In genomic region chr4:47519239-47519883, GRCh38 we compare ENCODE assay signal across 9 cellular contexts.
DNase-seq lines count a peak whose midpoint lies in the region; ATAC-seq and TF ChIP-seq lines count a peak whose summit lies in the region.
"Had no signal": no experiment of that assay in that cellular context is flagged by ENCODE, and none has a peak within 500 bp of the region (broad histone marks: within the 10 kb centered on the region; RNA-seq: fewer than 3 reads in every experiment).

No MANE protein-coding gene starts in this region.

- no peak overlapping the region for H3K4me3 Mint-ChIP-seq in stimulated activated memory B cell treated with anti-CD40 and anti-IgM and Interleukin-4, amounts not matched to agents 10 μg/mL and 1 μg/mL and 100 μg/mL, for 72 hours
- H3K4me3 Mint-ChIP-seq in T-helper 2 cell treated with Interferon-gamma antibody and Interleukin-4, amounts not matched to agents 5 μg/mL and 100 μg/mL, for 36 hours: no peak overlapping the region

- H3K27ac Mint-ChIP-seq in stimulated activated memory B cell treated with anti-CD40 and anti-IgM and Interleukin-4, amounts not matched to agents 10 μg/mL and 1 μg/mL and 100 μg/mL, for 72 hours: peak overlapping the region; percentile 5
- H3K27ac Mint-ChIP-seq in T-helper 2 cell treated with Interferon-gamma antibody and Interleukin-4, amounts not matched to agents 5 μg/mL and 100 μg/mL, for 36 hours: no peak overlapping the region

- H3K9me3 Mint-ChIP-seq in stimulated activated memory B cell treated with anti-CD40 and anti-IgM and Interleukin-4, amounts not matched to agents 10 μg/mL and 1 μg/mL and 100 μg/mL, for 72 hours: no peaks in the 10 kb centered on the region
- H3K9me3 Mint-ChIP-seq in T-helper 2 cell treated with Interferon-gamma antibody and Interleukin-4, amounts not matched to agents 5 μg/mL and 100 μg/mL, for 36 hours: no peaks in the 10 kb centered on the region
- H3K9me3 Mint-ChIP-seq: activated naive CD4-positive, alpha-beta T cell treated with anti-CD3 and anti-CD28 coated beads, Interleukin-2, amount 50 U/mL, for 72 hours had no signal

- peak; percentile 11 for DNase-seq in NB4 (ENCODE audit: low read depth)
- DNase-seq in activated CD8-positive, alpha-beta memory T cell treated with anti-CD3 and anti-CD28 coated beads, Interleukin-2, amount 50 U/mL, for 48 hours: no peak
- no peak for DNase-seq in stimulated activated CD4-positive, alpha-beta T cell treated with anti-CD3 and anti-CD28 coated beads, Interleukin-4, amount 100 ng/mL, for 1 hour
- DNase-seq in T-helper 2 cell treated with Interferon-gamma antibody and Interleukin-4, amounts not matched to agents 5 μg/mL and 100 μg/mL, for 36 hours (ENCODE audit: low spot score): no peak

- TF ChIP-seq POLR2A in NB4 (IDR thresholded peaks at IDR 0.05; ENCODE audit: extremely low read depth, insufficient read length): no peak

- no peak for TF ChIP-seq CTCF in NB4 (IDR thresholded peaks at IDR 0.05; ENCODE audit: low read depth, low read length)

- ATAC-seq in GM19324 (IDR thresholded peaks at IDR 0.05; ENCODE audit: low FRiP score, unreplicated experiment) (peak; percentile 99), HG02938 (IDR thresholded peaks at IDR 0.05; ENCODE audit: unreplicated experiment) (peak; percentile 99)
- ATAC-seq in stimulated activated memory B cell treated with anti-CD40 and anti-IgM and Interleukin-4, amounts not matched to agents 10 μg/mL and 1 μg/mL and 100 μg/mL, for 72 hours: peak; percentile 95

- H3K27me3 Mint-ChIP-seq in stimulated activated memory B cell treated with anti-CD40 and anti-IgM and Interleukin-4, amounts not matched to agents 10 μg/mL and 1 μg/mL and 100 μg/mL, for 72 hours: no peaks in the 10 kb centered on the region
- no peaks in the 10 kb centered on the region for H3K27me3 Mint-ChIP-seq in T-helper 2 cell treated with Interferon-gamma antibody and Interleukin-4, amounts not matched to agents 5 μg/mL and 100 μg/mL, for 36 hours (ENCODE audit: low read depth)

- H3K36me3 Mint-ChIP-seq in stimulated activated memory B cell treated with anti-CD40 and anti-IgM and Interleukin-4, amounts not matched to agents 10 μg/mL and 1 μg/mL and 100 μg/mL, for 72 hours: peaks cover 37% of the 10 kb centered on the region
- peaks cover 1% of the 10 kb centered on the region for H3K36me3 Mint-ChIP-seq in T-helper 2 cell treated with Interferon-gamma antibody and Interleukin-4, amounts not matched to agents 5 μg/mL and 100 μg/mL, for 36 hours (ENCODE audit: low read depth)
- H3K36me3 Mint-ChIP-seq: activated naive CD4-positive, alpha-beta T cell treated with anti-CD3 and anti-CD28 coated beads, Interleukin-2, amount 50 U/mL, for 72 hours had no signal

- peaks cover 23% of the 10 kb centered on the region for H3K4me1 Mint-ChIP-seq in stimulated activated memory B cell treated with anti-CD40 and anti-IgM and Interleukin-4, amounts not matched to agents 10 μg/mL and 1 μg/mL and 100 μg/mL, for 72 hours
- peaks cover 9% of the 10 kb centered on the region for H3K4me1 Mint-ChIP-seq in T-helper 2 cell treated with Interferon-gamma antibody and Interleukin-4, amounts not matched to agents 5 μg/mL and 100 μg/mL, for 36 hours (ENCODE audit: low read depth)

- H3K4me3 ChIP-seq in NB4 (ENCODE audit: low read depth, low read length): no peak overlapping the region
- H3K4me3 ChIP-seq: skin epidermis had no signal
